14 cellular contexts compared by ENCODE assay signal in the genomic region with DNA sequence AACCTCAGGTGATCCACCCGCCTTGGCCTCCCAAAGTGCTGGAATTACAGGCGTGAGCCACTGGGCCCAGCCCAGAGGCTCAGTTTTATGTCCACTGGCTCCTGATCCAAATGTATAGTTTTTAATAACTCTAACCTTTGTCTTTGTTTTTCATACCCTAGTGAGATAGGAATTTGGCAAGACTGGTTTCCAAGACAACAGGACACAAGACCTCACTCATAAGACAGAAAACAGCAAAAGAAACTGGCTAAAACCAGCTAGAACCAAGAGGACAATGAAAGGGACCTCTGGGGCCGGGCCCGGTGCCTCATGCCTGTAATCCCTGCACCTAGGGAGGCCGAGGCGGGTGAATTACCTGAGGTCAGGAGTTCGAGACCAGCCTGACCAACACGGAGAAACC. TPM values are rescaled to one million over a fixed set of nuclear protein-coding genes. Genes with fewer than 3 reads are reported as not detected.
DNase-seq lines count a peak whose midpoint lies in the region; ATAC-seq and TF ChIP-seq lines count a peak whose summit lies in the region.
"Had no signal": no experiment of that assay in that cellular context is flagged by ENCODE, and none has a peak within 500 bp of the region (broad histone marks: within the 10 kb centered on the region; RNA-seq: fewer than 3 reads in every experiment).

No MANE protein-coding gene starts in this region.

- no peak overlapping the region for H4K12ac ChIP-seq in trophoblast cell (ENCODE audit: low read depth, low read length)

- no peaks in the 10 kb centered on the region for H4K20me1 ChIP-seq in GM23338 (replicated peaks; ENCODE audit: insufficient read depth)

- TF ChIP-seq CTCF in GM23338 (conservative IDR thresholded peaks at IDR 0.05; ENCODE audit: low read depth in 2 of 2): no peak
- TF ChIP-seq CTCF in MCF 10A (IDR thresholded peaks at IDR 0.05; ENCODE audit: unreplicated experiment): no peak

- H3K9ac ChIP-seq in trophoblast cell (ENCODE audit: low read length): no peak overlapping the region

- H3K9me2 ChIP-seq in GM23338 (ENCODE audit: insufficient read depth): no peaks in the 10 kb centered on the region

- no TSS peak for BruUV-seq in MCF 10A (replicated peaks; lab: Mats Ljungman, UMichigan)

- intact Hi-C loops in MCF 10A (cut with micrococcal nuclease): no loop called here

- no peak overlapping the region for H2AK5ac ChIP-seq in trophoblast cell (ENCODE audit: low read length)

- no peak overlapping the region for H3K4me3 ChIP-seq in GM23338
- H3K4me3 ChIP-seq in trophoblast cell (ENCODE audit: low read depth, low read length): no peak overlapping the region

- no peak overlapping the region for H2BK5ac ChIP-seq in trophoblast cell (ENCODE audit: low read depth, low read length, poor library complexity)

- H3K4me1 Mint-ChIP-seq in GM23338 (peaks cover 12% of the 10 kb centered on the region), T-cell (peaks cover 9 to 18% (median 14%) of the 10 kb centered on the region in 3 donors), MCF 10A (ENCODE audit: insufficient read depth, unreplicated experiment) (no peaks in the 10 kb centered on the region)

- H3K9me3 Mint-ChIP-seq in GM23338 (peaks cover 2% of the 10 kb centered on the region; the same call in 1 of the 3 replicates), T-cell (no peaks in the 10 kb centered on the region), MCF 10A (ENCODE audit: unreplicated experiment) (peaks cover 8% of the 10 kb centered on the region)

- H3K79me2 ChIP-seq in GM23338 (replicated peaks; ENCODE audit: insufficient read depth) (no peaks in the 10 kb centered on the region), trophoblast cell (ENCODE audit: control insufficient read depth, insufficient read depth, low read length, poor library complexity) (no peaks in the 10 kb centered on the region)

- no peak overlapping the region for H2BK12ac ChIP-seq in trophoblast cell (ENCODE audit: low read length)

- H3K27me3 ChIP-seq in GM23338 (ENCODE audit: insufficient read depth) (no peaks in the 10 kb centered on the region), trophoblast cell (ENCODE audit: insufficient read depth, low read length) (no peaks in the 10 kb centered on the region)
- H3K27me3 ChIP-seq: testis had no signal

- peaks cover 11% of the 10 kb centered on the region for H3K36me3 Mint-ChIP-seq in GM23338 (ENCODE audit: low read depth)
- H3K36me3 Mint-ChIP-seq in T-cell: peaks cover 7% of the 10 kb centered on the region
- H3K36me3 Mint-ChIP-seq in MCF 10A (ENCODE audit: insufficient read depth, unreplicated experiment): no peaks in the 10 kb centered on the region

- no peaks in the 10 kb centered on the region for H3K36me3 ChIP-seq in GM23338 (ENCODE audit: insufficient read depth)
- H3K36me3 ChIP-seq in trophoblast cell (ENCODE audit: control insufficient read depth in 1 of 2, insufficient read depth in 2 of 2, low read length in 2 of 2): no peaks in the 10 kb centered on the region

- H3K14ac ChIP-seq in trophoblast cell (ENCODE audit: low read length): no peak overlapping the region

- peak; percentile 20 for DNase-seq in GM23338 (ENCODE audit: low spot score)
- no peak for DNase-seq in T-cell
- DNase-seq in fibroblast of gingiva (ENCODE audit: low read depth): peak; percentile 42
- DNase-seq in trophoblast cell: peak; percentile 40 to 70
- DNase-seq in MCF 10A (ENCODE audit: unreplicated experiment): no peak
- DNase-seq in ureter (ENCODE audit: low spot score): no peak
- DNase-seq in central memory CD4-positive, alpha-beta T cell: no peak
- DNase-seq: activated CD8-positive, alpha-beta memory T cell treated with anti-CD3 and anti-CD28 coated beads, Interleukin-2, amount 50 U/mL, for 48 hours; NCI-H1092; posterior cingulate gyrus; RPMI8226; testis had no signal

- no peak overlapping the region for H4K91ac ChIP-seq in trophoblast cell (ENCODE audit: low read depth, low read length)

- CTCF ChIA-PET in T-cell (lab: Charles Lee): interaction anchor here in 1 of 2 donors (0.7 to 0.9 kb wide), 3 partner anchors 17 to 1386 kb away, joined by 3 read pairs; no protein-coding TSS in a partner anchor
- CTCF ChIA-PET in MCF 10A (lab: Yijun Ruan, JAX): interaction anchor here (0.9 kb wide), 1 partner anchor 148 kb away, joined by 4 read pairs; no protein-coding TSS in a partner anchor

- H3K18ac ChIP-seq in trophoblast cell (ENCODE audit: low read length): no peak overlapping the region

- H3K4me3 Mint-ChIP-seq in GM23338 (peak overlapping the region; percentile 21; the same call in 1 of the 3 replicates), T-cell (peak overlapping the region; percentile 62 to 95 (median 92)), MCF 10A (ENCODE audit: unreplicated experiment) (no peak overlapping the region)

- no peak overlapping the region for H3K4ac ChIP-seq in trophoblast cell (ENCODE audit: low read depth, low read length)

- H3K27ac Mint-ChIP-seq in GM23338: no peak overlapping the region
- H3K27ac Mint-ChIP-seq in T-cell: peak overlapping the region; percentile 34 to 95
- H3K27ac Mint-ChIP-seq in MCF 10A (ENCODE audit: low read depth, unreplicated experiment): no peak overlapping the region

- no peaks in the 10 kb centered on the region for H3K9me3 ChIP-seq in trophoblast cell (ENCODE audit: insufficient read depth, low read depth, low read length)
- H3K9me3 ChIP-seq: testis had no signal

- H3K4me1 ChIP-seq in GM23338 (ENCODE audit: insufficient read depth): no peaks in the 10 kb centered on the region; the same call in 1 of the 2 replicates
- peaks cover 3 to 4% of the 10 kb centered on the region in 2 experiments for H3K4me1 ChIP-seq in trophoblast cell (ENCODE audit: control insufficient read depth in 1 of 2, insufficient read depth in 2 of 2, low read length in 2 of 2)
- H3K4me1 ChIP-seq: testis had no signal

- POLR2A ChIA-PET in T-cell (lab: Charles Lee): interaction anchor here in 1 of 2 donors (0.6 kb wide), 1 partner anchor 48 kb away, joined by 5 read pairs; a partner anchor contains a TSS
- POLR2A ChIA-PET in MCF 10A (lab: Yijun Ruan, JAX): interaction anchor here (1.5 kb wide), 1 partner anchor 47 kb away, joined by 7 read pairs; no protein-coding TSS in a partner anchor

- H3K79me1 ChIP-seq in trophoblast cell (ENCODE audit: low read length): no peaks in the 10 kb centered on the region

- H3K27ac ChIP-seq in GM23338 (ENCODE audit: low read depth) (peak overlapping the region; percentile 18; the same call in 1 of the 2 replicates), trophoblast cell (ENCODE audit: low read depth, low read length) (no peak overlapping the region)

- no peak overlapping the region for H3K23ac ChIP-seq in trophoblast cell (ENCODE audit: low read length)

- H3K4me2 ChIP-seq in GM23338 (no peak overlapping the region), trophoblast cell (ENCODE audit: low read length) (no peak overlapping the region)

- ATAC-seq in GM23338 (no peak), T-cell (replicated peaks in 1 of 4) (no peak), esophagus mucosa (no peak)

- H2AFZ ChIP-seq in GM23338 (peak overlapping the region; percentile 70; the same call in 1 of the 2 replicates), trophoblast cell (ENCODE audit: insufficient read depth, low read length, poor library complexity) (no peak overlapping the region)

- H3K27me3 Mint-ChIP-seq in GM23338 (ENCODE audit: insufficient read depth, low read depth, poor library complexity) (peaks cover 23% of the 10 kb centered on the region), T-cell (no peaks in the 10 kb centered on the region), MCF 10A (ENCODE audit: insufficient read depth, unreplicated experiment) (no peaks in the 10 kb centered on the region)

- H3F3A ChIP-seq in GM23338 (replicated peaks; ENCODE audit: low read depth): 0 out of 2 replicates have a peak, but pooled peaks cover 6% of the 10 kb centered on the region

- H4K8ac ChIP-seq in trophoblast cell (ENCODE audit: low read depth, low read length): no peak overlapping the region

- H2BK120ac ChIP-seq in trophoblast cell (ENCODE audit: insufficient read depth, low read length, poor library complexity): no peak overlapping the region

- no CpG with 5 or more reads among the region's 8 CpGs for WGBS in trophoblast cell (ENCODE audit: extremely low coverage, insufficient coverage, insufficient read length)

RNA-seq across cellular contexts. Expression of a gene that starts 27.6 kb away (rescaled TPM):
- total RNA-seq in GM23338 (2014; rRNA removed; shearing (Covaris generic)): 46.8 and 63.4 TPM in 2 replicates
- 77.3 and 79.3 TPM in 2 replicates for polyA plus RNA-seq in GM23338 (2016; fragmentation: Nextera tagmentation; extraction: Ambion mirVana)
- 1 to 10 TPM in 4 of 5 donors, not detected in 1; 1.4 to 2.2 (median 1.5) TPM for total RNA-seq in T-cell
- 8.9 and 10.1 TPM in 2 replicates for polyA plus RNA-seq in trophoblast cell (2013)
- not detected in 2 replicates for total RNA-seq in MCF 10A (2022)
- total RNA-seq in ureter: 3.1 TPM
- total RNA-seq in esophagus mucosa: 1.1 TPM

RNA-seq across cellular contexts. Expression of a gene that starts 29.1 kb away (rescaled TPM):
- 3.1 and 5.7 TPM in 2 replicates for total RNA-seq in GM23338 (2014; rRNA removed; shearing (Covaris generic))
- polyA plus RNA-seq in GM23338 (2016; fragmentation: Nextera tagmentation; extraction: Ambion mirVana): 2.6 and 2.8 TPM in 2 replicates
- 1 to 10 TPM; 3.5 to 6.4 (median 5.6) TPM for total RNA-seq in T-cell
- 0.67 and 0.86 TPM in 2 replicates for polyA plus RNA-seq in trophoblast cell (2013)
- total RNA-seq in MCF 10A (2022): 1.8 and 2.9 TPM in 2 replicates
- 4.1 TPM for total RNA-seq in ureter
- 0.92 TPM for total RNA-seq in esophagus mucosa

RNA-seq across cellular contexts. Expression of a gene that starts 41.4 kb away (rescaled TPM):
- total RNA-seq in GM23338 (2014; rRNA removed; shearing (Covaris generic)): 700 and 762 TPM in 2 replicates
- 587 and 590 TPM in 2 replicates for polyA plus RNA-seq in GM23338 (2016; fragmentation: Nextera tagmentation; extraction: Ambion mirVana)
- total RNA-seq in T-cell: 100 to 1,000 TPM in 3 of 5 donors, 10 to 100 TPM in 2; 72.0 to 116 (median 107) TPM
- polyA plus RNA-seq in trophoblast cell (2013): 149 and 153 TPM in 2 replicates
- total RNA-seq in MCF 10A (2022): 236 and 304 TPM in 2 replicates
- total RNA-seq in ureter: 166 TPM
- 99.0 TPM for total RNA-seq in esophagus mucosa

RNA-seq across cellular contexts. Expression of a gene that starts 44.6 kb away (rescaled TPM):
- total RNA-seq in GM23338 (2014; rRNA removed; shearing (Covaris generic)): not detected in 2 replicates
- polyA plus RNA-seq in GM23338 (2016; fragmentation: Nextera tagmentation; extraction: Ambion mirVana): 0.82 and 0.99 TPM in 2 replicates
- total RNA-seq in T-cell (1 to 10 TPM in 3 of 5 donors, under 1 TPM in 2; 0.23 to 4.1 (median 2.1) TPM), MCF 10A (2022) (not detected in 2 replicates), ureter (0.44 TPM), esophagus mucosa (0.12 TPM)
- polyA plus RNA-seq in trophoblast cell (2013): 0.12 and 0.15 TPM in 2 replicates
- total RNA-seq: NCI-H460 had no signal

RNA-seq across cellular contexts. Expression of a gene that starts 48.3 kb away (rescaled TPM):
- 110 and 129 TPM in 2 replicates for total RNA-seq in GM23338 (2014; rRNA removed; shearing (Covaris generic))
- 34.1 and 37.2 TPM in 2 replicates for polyA plus RNA-seq in GM23338 (2016; fragmentation: Nextera tagmentation; extraction: Ambion mirVana)
- total RNA-seq in T-cell (10 to 100 TPM; 49.6 to 64.8 (median 62.2) TPM), MCF 10A (2022) (70.5 and 80.0 TPM in 2 replicates), ureter (66.6 TPM), esophagus mucosa (54.0 TPM)
- polyA plus RNA-seq in trophoblast cell (2013): 102 and 103 TPM in 2 replicates

Comparison
In these comparisons a context has a peak if more than half of its experiments do, and no peak if none do; other contexts are left out.
1. DNase-seq: peak in GM23338 (single experiment), fibroblast of gingiva (single experiment) and trophoblast cell (2 of 2); none in T-cell (0 of 34), MCF 10A (single experiment), ureter (single experiment) and central memory CD4-positive, alpha-beta T cell (single experiment).
2. H3K27ac Mint-ChIP-seq: peak in T-cell (2 of 2); none in GM23338 (single experiment) and MCF 10A (single experiment).
3. RNA of a gene that starts 27.6 kb away (total RNA-seq): 46.8 to 63.4 TPM in GM23338; 3.1 TPM in ureter (single experiment), 1.4 to 2.2 TPM in T-cell, 1.1 TPM in esophagus mucosa (single experiment) and not detected in MCF 10A; every median in the first group is over 10 times any median in the second.